In the genomic region with DNA sequence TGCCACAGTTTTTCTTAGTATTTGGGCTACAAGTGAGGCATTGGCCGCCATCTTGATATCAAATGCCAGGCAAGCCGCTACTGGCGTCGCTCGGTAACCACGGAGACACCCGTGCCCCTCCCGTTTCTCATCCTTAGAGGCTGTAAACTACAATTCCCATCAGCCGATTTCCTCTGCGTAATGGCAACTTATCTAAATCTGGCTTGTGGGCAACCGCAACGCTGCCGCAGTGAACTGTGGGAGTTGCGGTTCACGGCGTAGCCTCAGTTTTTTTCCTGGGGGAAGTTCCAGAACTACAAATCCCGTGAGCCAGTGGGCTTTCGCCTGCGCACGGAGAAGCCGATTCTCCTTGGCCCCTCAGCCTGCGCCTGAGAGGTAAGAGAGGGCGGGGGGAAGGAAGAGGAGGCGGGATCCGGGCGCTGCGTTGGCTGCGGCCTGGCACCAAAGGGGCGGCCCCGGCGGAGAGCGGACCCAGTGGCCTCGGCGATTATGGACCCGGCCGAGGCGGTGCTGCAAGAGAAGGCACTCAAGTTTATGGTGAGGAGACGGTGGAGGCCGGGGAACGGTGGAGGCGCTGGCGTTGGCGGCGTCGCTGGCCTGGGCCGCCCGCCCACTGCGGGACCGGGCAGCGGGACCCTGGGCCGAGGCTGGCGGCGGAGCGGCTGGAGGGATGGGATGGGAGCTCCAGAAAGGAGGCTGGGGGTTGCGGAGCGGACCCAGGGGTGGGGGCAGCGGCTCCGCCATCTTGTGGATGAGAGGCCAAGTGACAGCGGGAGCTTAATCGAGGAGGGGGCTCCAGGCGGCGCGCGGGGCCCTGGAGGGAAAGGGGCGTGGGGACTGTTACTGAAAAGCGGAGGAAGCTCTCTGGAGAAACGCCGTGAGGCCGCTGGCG, we compare ENCODE assay signal across 8 cellular contexts. TPM values are rescaled to one million over a fixed set of nuclear protein-coding genes. Genes with fewer than 3 reads are reported as not detected.
DNase-seq lines count a peak whose midpoint lies in the region; ATAC-seq, FAIRE-seq and TF ChIP-seq lines count a peak whose summit lies in the region.

TSS of gene BTRC (plus strand) at position 474 of the 892 bp plus-strand sequence. CDS start at position 490, 16 bp downstream.

- H3K4me3 ChIP-seq in CD4-positive, CD25-positive, alpha-beta regulatory T cell (ENCODE audit: low read depth, low read length) = peak within 1 kb of the TSS; percentile 87
- peak within 1 kb of the TSS; percentile 87 to 99 (median 98) for H3K4me3 ChIP-seq in HepG2 (replicated peaks in 1 of 3; ENCODE audit: insufficient read depth in 1 of 3, low read depth in 2 of 3, low read length in 3 of 3)

- TF ChIP-seq POLR2A in HepG2 (IDR thresholded peaks at IDR 0.05; ENCODE audit: insufficient read depth in 1 of 2, low read depth in 2 of 2, low read length in 2 of 2) = peak; percentile 51 to 81

- H3K4me2 ChIP-seq in HepG2 (ENCODE audit: low read depth, low read length) = peak within 1 kb of the TSS; percentile 84

- peaks cover 10% of the 10 kb centered on the region for H3K27me3 ChIP-seq in CD4-positive, CD25-positive, alpha-beta regulatory T cell (ENCODE audit: control insufficient read depth, insufficient read depth, low read length)
- H3K27me3 ChIP-seq in HepG2 (ENCODE audit: control insufficient read depth in 1 of 2, insufficient read depth in 2 of 2, low read length in 2 of 2) = peaks cover 0 to under 1% of the 10 kb centered on the region in 2 experiments; a peak in 1 of 5 replicates

- peaks cover 0 to 4% (median 0%) of the 10 kb centered on the region in 7 donors for H3K9me3 Mint-ChIP-seq in CD4-positive, CD25-positive, alpha-beta regulatory T cell
- H3K9me3 Mint-ChIP-seq in activated CD4-positive, alpha-beta memory T cell treated with anti-CD3 and anti-CD28 coated beads for 36 hours = no peaks in the 10 kb centered on the region

- no TSS peak for BruUV-seq in HepG2 (replicated peaks; lab: Mats Ljungman, UMichigan)

- intact Hi-C loops in activated CD4-positive, alpha-beta memory T cell treated with anti-CD3 and anti-CD28 coated beads for 36 hours (cut with micrococcal nuclease) = loop anchor here (1.0 to 10.0 kb wide), 5 partner anchors 13 to 703 kb away; partner anchors contain the start of genes ARMH3, KAZALD1 and OGA
- intact Hi-C loops in HepG2 (cut with micrococcal nuclease; ENCODE audit: unreplicated experiment) = no loop called here

- peaks cover 14% of the 10 kb centered on the region for H3K36me3 Mint-ChIP-seq in CD4-positive, CD25-positive, alpha-beta regulatory T cell
- H3K36me3 Mint-ChIP-seq in activated CD4-positive, alpha-beta memory T cell treated with anti-CD3 and anti-CD28 coated beads for 36 hours = peaks cover 7% of the 10 kb centered on the region

- in situ Hi-C loops in HepG2 (cut with HindIII; ENCODE audit: extremely low pct_ligation_motif_present, low pct_unique_long_range_greater_than_20kb) = no loop called here

- no peaks in the 10 kb centered on the region for H3K36me3 ChIP-seq in CD4-positive, CD25-positive, alpha-beta regulatory T cell (ENCODE audit: control insufficient read depth, insufficient read depth, low read length)
- H3K36me3 ChIP-seq in HepG2 (replicated peaks in 1 of 2; ENCODE audit: control insufficient read depth in 1 of 2, insufficient read depth in 2 of 2, low read length in 2 of 2) = no peaks in the 10 kb centered on the region

- POLR2A ChIA-PET in activated CD4-positive, alpha-beta memory T cell treated with anti-CD3 and anti-CD28 coated beads for 36 hours (lab: Charles Lee) = interaction anchor here (2.1 kb wide), 1 partner anchor 14 kb away, joined by 6 read pairs; no protein-coding TSS in a partner anchor
- POLR2A ChIA-PET in HepG2 (lab: Yijun Ruan, JAX) = interaction anchor here (1.3 to 1.6 kb wide), 2 partner anchors 10 to 292 kb away, joined by 4 to 5 read pairs; partner anchors contain the start of gene KAZALD1

- TF ChIP-seq RAD21 in HepG2 (CRISPR knock-in tag; IDR thresholded peaks at IDR 0.05) = 0 out of 2 replicates have a peak, but pooled peaks have one; percentile 20

- peak within 1 kb of the TSS; percentile 93 to 99 (median 97) for H3K4me3 Mint-ChIP-seq in CD4-positive, CD25-positive, alpha-beta regulatory T cell
- H3K4me3 Mint-ChIP-seq in activated CD4-positive, alpha-beta memory T cell treated with anti-CD3 and anti-CD28 coated beads for 36 hours = peak within 1 kb of the TSS; percentile 95

- peak; percentile 93 to 94 for ATAC-seq in CD4-positive, CD25-positive, alpha-beta regulatory T cell (ENCODE audit: low read depth in 2 of 2)
- ATAC-seq in GM19438 (IDR thresholded peaks at IDR 0.05; ENCODE audit: low read depth, unreplicated experiment) (peak; percentile 94), HG03575 (IDR thresholded peaks at IDR 0.05; ENCODE audit: extremely low read depth, insufficient number of reproducible peaks, low FRiP score, unreplicated experiment) (peak; percentile 79), HepG2 (peak; percentile 98)

- H3K4me1 Mint-ChIP-seq in CD4-positive, CD25-positive, alpha-beta regulatory T cell = peaks cover 19 to 43% (median 29%) of the 10 kb centered on the region in 4 donors
- H3K4me1 Mint-ChIP-seq in activated CD4-positive, alpha-beta memory T cell treated with anti-CD3 and anti-CD28 coated beads for 36 hours (ENCODE audit: low read depth) = peaks cover 29% of the 10 kb centered on the region

- WGBS in HepG2 (ENCODE audit: low lambda C conversion rate) = under 1% methylated on average over 52 of the region's 70 CpGs

- H3K9ac ChIP-seq in HepG2 (ENCODE audit: insufficient read depth, low read depth, low read length) = peak within 1 kb of the TSS; percentile 75

- peak within 1 kb of the TSS; percentile 79 for H2AFZ ChIP-seq in HepG2 (ENCODE audit: low read length)

- CTCF ChIA-PET in activated CD4-positive, alpha-beta memory T cell treated with anti-CD3 and anti-CD28 coated beads for 36 hours (lab: Charles Lee) = interaction anchor here (0.6 to 2.4 kb wide), 11 partner anchors 12 to 627 kb away, joined by 3 to 10 read pairs (median 4); partner anchors contain the start of gene NPM3
- CTCF ChIA-PET in HepG2 (lab: Yijun Ruan, JAX; ENCODE audit: low intra/inter-chr PET ratio, low total read pairs) = no interaction called here

- peak; percentile 22; the same call in 1 of the 2 replicates for TF ChIP-seq CTCF in HepG2 (CRISPR knock-in tag; IDR thresholded peaks at IDR 0.05)

- peak; percentile 95 to 100 (median 98) for DNase-seq in CD4-positive, CD25-positive, alpha-beta regulatory T cell
- DNase-seq in NCI-H82 treated with DMSO at 0.1 percent for 48 hours (lab: John Stamatoyannopoulos, UW; ENCODE audit: unreplicated experiment) = peak; percentile 92
- peak; percentile 98 for DNase-seq in activated CD4-positive, alpha-beta memory T cell treated with anti-CD3 and anti-CD28 coated beads for 36 hours
- peak; percentile 99 for DNase-seq in dermis microvascular lymphatic vessel endothelial cell (ENCODE audit: low read depth in 2 of 2)
- DNase-seq in HepG2 (ENCODE audit: low spot score) = peak; percentile 98
- peak; percentile 90 for DNase-seq in stimulated activated CD4-positive, alpha-beta T cell treated with anti-CD3 and anti-CD28 coated beads, Interleukin-4, amount 100 ng/mL, for 1 hour

- peaks cover 20% of the 10 kb centered on the region for H3K27me3 Mint-ChIP-seq in CD4-positive, CD25-positive, alpha-beta regulatory T cell
- H3K27me3 Mint-ChIP-seq in activated CD4-positive, alpha-beta memory T cell treated with anti-CD3 and anti-CD28 coated beads for 36 hours = peaks cover 9% of the 10 kb centered on the region

- peaks cover 10% of the 10 kb centered on the region for H3K4me1 ChIP-seq in CD4-positive, CD25-positive, alpha-beta regulatory T cell (ENCODE audit: control insufficient read depth, insufficient read depth, low read length, poor library complexity, severe bottlenecking)
- H3K4me1 ChIP-seq in HepG2 (ENCODE audit: insufficient read depth, low read length) = peaks cover 36% of the 10 kb centered on the region

- H3K27ac ChIP-seq in CD4-positive, CD25-positive, alpha-beta regulatory T cell (ENCODE audit: insufficient read depth, low read length, poor library complexity, severe bottlenecking) = peak within 1 kb of the TSS; percentile 85
- H3K27ac ChIP-seq in HepG2 (ENCODE audit: extremely low read length, insufficient read depth, low read length) = peak within 1 kb of the TSS; percentile 82

- no peak; a peak in 1 of 4 replicates for TF ChIP-seq EP300 in HepG2 (IDR thresholded peaks at IDR 0.05; ENCODE audit: low read depth in 2 of 2, low read length in 2 of 2)
- no peak for TF ChIP-seq EP300 in HepG2 (CRISPR knock-in tag; IDR thresholded peaks at IDR 0.05; ENCODE audit: borderline replicate concordance)

- peaks cover 20% of the 10 kb centered on the region for H3K79me2 ChIP-seq in HepG2 (ENCODE audit: insufficient read depth, low read length)

- H4K20me1 ChIP-seq in HepG2 (ENCODE audit: insufficient read depth, low read length) = no peaks in the 10 kb centered on the region

- peak within 1 kb of the TSS; percentile 97 for H3K27ac Mint-ChIP-seq in CD4-positive, CD25-positive, alpha-beta regulatory T cell
- H3K27ac Mint-ChIP-seq in activated CD4-positive, alpha-beta memory T cell treated with anti-CD3 and anti-CD28 coated beads for 36 hours = peak within 1 kb of the TSS; percentile 92

- peak; percentile 98 for FAIRE-seq in HepG2 (lab: Jason Lieb, UNC)

- H3K9me3 ChIP-seq in CD4-positive, CD25-positive, alpha-beta regulatory T cell (ENCODE audit: control insufficient read depth in 2 of 2, low read length in 2 of 2) = no peaks in the 10 kb centered on the region
- no peaks in the 10 kb centered on the region for H3K9me3 ChIP-seq in HepG2 (ENCODE audit: low read length)

RNA-seq across cellular contexts. Expression of gene BTRC, which starts in this region (rescaled TPM):
- total RNA-seq in CD4-positive, CD25-positive, alpha-beta regulatory T cell = 17.8 TPM
- polyA plus RNA-seq in CD4-positive, CD25-positive, alpha-beta regulatory T cell = 1 to 10 TPM; 6.1 to 9.6 (median 8.1) TPM
- total RNA-seq in activated CD4-positive, alpha-beta memory T cell treated with anti-CD3 and anti-CD28 coated beads for 36 hours = 10 to 100 TPM; 18.2 to 18.6 TPM
- total RNA-seq in dermis microvascular lymphatic vessel endothelial cell (8.2 and 8.7 TPM in 2 replicates), HepG2 (2016; rRNA removed; fragmentation: Illumina TruSeq; extraction: Trizol) (14.4 and 26.0 TPM in 2 replicates)
- 2.2 and 2.6 TPM in 2 replicates for total RNA-seq in HepG2 (2016; cell fraction: cytosol; rRNA removed; fragmentation: Illumina TruSeq; extraction: Trizol; ENCODE audit: low read depth)
- total RNA-seq in HepG2 (2016; cell fraction: insoluble cytoplasmic fraction; rRNA removed; fragmentation: Illumina TruSeq; extraction: Trizol) = 14.5 and 25.7 TPM in 2 replicates
- total RNA-seq in HepG2 (2016; cell fraction: membrane; rRNA removed; fragmentation: Illumina TruSeq; extraction: Trizol) = 5.5 and 5.9 TPM in 2 replicates
- 9.6 and 9.8 TPM in 2 replicates for total RNA-seq in HepG2 (2016; cell fraction: nucleus; rRNA removed; fragmentation: Illumina TruSeq; extraction: Trizol)
- polyA plus RNA-seq in HepG2 (2011; rRNA removed) = 10.7 and 12.0 TPM in 2 replicates
- 6.9 and 11.2 TPM in 2 replicates for polyA plus RNA-seq in HepG2 (2011; cell fraction: cytosol; rRNA removed)
- 7.8 and 8.8 TPM in 2 replicates for polyA plus RNA-seq in HepG2 (2011; cell fraction: nucleus; rRNA removed)
- polyA plus RNA-seq in HepG2 (2012) = 9.1 and 10.5 TPM in 2 replicates
- polyA plus RNA-seq in HepG2 (2016; cell fraction: cytosol; fragmentation: Illumina TruSeq; extraction: Trizol; ENCODE audit: low read depth) = 0.51 and 0.66 TPM in 2 replicates
- 18.0 and 20.8 TPM in 2 replicates for polyA plus RNA-seq in HepG2 (2016; cell fraction: insoluble cytoplasmic fraction; fragmentation: Illumina TruSeq; extraction: Trizol; ENCODE audit: low read depth)
- 1.9 and 2.3 TPM in 2 replicates for polyA plus RNA-seq in HepG2 (2016; cell fraction: membrane; fragmentation: Illumina TruSeq; extraction: Trizol; ENCODE audit: low read depth)
- 8.8 and 9.8 TPM in 2 replicates for polyA plus RNA-seq in HepG2 (2016; cell fraction: nucleus; fragmentation: Illumina TruSeq; extraction: Trizol; ENCODE audit: insufficient read depth, low read depth)
- polyA minus RNA-seq in HepG2 (2011; rRNA and poly(A)+ RNA removed; ENCODE audit: low replicate concordance) = 19.3 and 21.9 TPM in 2 replicates
- 12.1 and 16.2 TPM in 2 replicates for polyA minus RNA-seq in HepG2 (2011; cell fraction: cytosol; rRNA and poly(A)+ RNA removed)
- 17.8 and 21.1 TPM in 2 replicates for polyA minus RNA-seq in HepG2 (2011; cell fraction: nucleus; rRNA and poly(A)+ RNA removed)

Comparison
In these comparisons a context has a peak if more than half of its experiments do, and no peak if none do; other contexts are left out.
1. Peak in every context shown above with its lines: DNase-seq, ATAC-seq, H3K4me3 ChIP-seq and H3K27ac ChIP-seq.